In the genomic region with DNA sequence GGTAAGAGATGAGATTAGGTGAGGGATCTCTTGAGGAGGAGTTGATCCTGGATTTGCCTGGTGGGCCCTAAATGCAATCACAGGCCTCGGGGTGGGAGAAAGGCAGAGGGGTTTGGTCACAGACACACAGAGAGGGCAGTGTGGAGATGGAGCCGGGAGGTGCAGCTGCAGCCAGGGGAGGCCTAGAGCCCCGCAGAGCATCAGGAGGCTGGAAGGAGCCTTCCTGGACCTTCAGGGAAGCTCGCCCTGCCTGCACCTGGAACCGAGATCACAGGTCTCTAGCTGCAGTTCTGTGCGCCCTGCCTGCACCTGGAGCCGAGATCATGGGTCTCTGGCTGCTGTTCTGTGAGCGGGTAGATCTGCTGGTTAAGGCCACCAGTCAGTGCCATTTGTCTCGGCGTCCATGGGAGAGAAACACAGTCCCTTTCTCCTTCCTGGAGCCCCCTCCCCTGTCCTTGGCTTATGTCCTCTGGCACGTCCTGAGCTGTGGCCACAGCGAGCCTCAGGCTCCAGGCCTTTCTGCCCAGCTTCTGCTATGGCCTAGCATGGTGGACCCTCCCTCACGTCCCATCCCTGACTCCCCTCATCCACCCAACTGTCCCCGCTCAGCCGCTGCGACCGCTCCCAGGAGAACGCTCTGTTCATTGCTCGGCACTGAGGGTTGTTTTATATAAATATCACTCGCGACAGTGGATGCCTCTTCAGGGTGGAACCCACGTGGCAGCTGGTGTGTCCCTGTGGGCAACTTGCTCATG, we compare ENCODE assay signal across 16 cellular contexts.
"Had no signal": no experiment of that assay in that cellular context is flagged by ENCODE, and none has a peak within 500 bp of the region (broad histone marks: within the 10 kb centered on the region; RNA-seq: fewer than 3 reads in every experiment).

No MANE protein-coding gene starts in this region.

- H3K4me3 ChIP-seq: esophagus muscularis mucosa, gastrocnemius medialis, heart right ventricle, lower lobe of right lung, suprapubic skin, thyroid gland, upper lobe of left lung, uterus had no signal

- DNase-seq: effector memory CD4-positive, alpha-beta T cell; gastrocnemius medialis; heart right ventricle; lower lobe of right lung; naive B cell; small intestine; stimulated activated CD4-positive, alpha-beta T cell treated with anti-CD3 and anti-CD28 coated beads, Interleukin-12 subunit alpha, Interleukin-12 subunit beta, amount 100 ng/mL, for 4 hours; stimulated activated CD4-positive, alpha-beta T cell treated with anti-CD3 and anti-CD28 coated beads, Interleukin-2, amount 100 ng/mL, for 48 hours; stimulated activated naive CD4-positive, alpha-beta T cell treated with Interleukin-2 at 50 U/mL for 16 hours; upper lobe of left lung; uterus had no signal

- H2AFZ ChIP-seq: parathyroid adenoma had no signal

- H3K36me3 ChIP-seq: esophagus muscularis mucosa, gastrocnemius medialis, heart right ventricle, lower lobe of right lung, suprapubic skin, thyroid gland, upper lobe of left lung, uterus had no signal

- H3K27me3 ChIP-seq: esophagus muscularis mucosa, gastrocnemius medialis, suprapubic skin, thyroid gland, upper lobe of left lung, uterus had no signal

- ATAC-seq: gastrocnemius medialis, heart right ventricle, lower lobe of right lung had no signal

- H3K9ac ChIP-seq: parathyroid adenoma had no signal

- H3K4me1 ChIP-seq: esophagus muscularis mucosa, gastrocnemius medialis, heart right ventricle, lower lobe of right lung, parathyroid adenoma, upper lobe of left lung, uterus had no signal

- H3K79me2 ChIP-seq: parathyroid adenoma had no signal

- FAIRE-seq: small intestine had no signal

- H3K9me3 ChIP-seq: esophagus muscularis mucosa, gastrocnemius medialis, lower lobe of right lung, suprapubic skin, thyroid gland, upper lobe of left lung, uterus had no signal

- H3K27ac ChIP-seq: epithelial cell of prostate, esophagus muscularis mucosa, gastrocnemius medialis, heart right ventricle, lower lobe of right lung, parathyroid adenoma, suprapubic skin, thyroid gland, upper lobe of left lung, uterus had no signal
